In genomic region chr6:154849475-154849874, GRCh38 we compare ENCODE assay signal across 21 cellular contexts.
"Had no signal": no experiment of that assay in that cellular context is flagged by ENCODE, and none has a peak within 500 bp of the region (broad histone marks: within the 10 kb centered on the region; RNA-seq: fewer than 3 reads in every experiment).

No MANE protein-coding gene starts in this region.

- H3K9me3 ChIP-seq: sigmoid colon, vagina had no signal

- H3K4me3 Mint-ChIP-seq: activated naive CD8-positive, alpha-beta T cell treated with anti-CD3 and anti-CD28 coated beads, Interleukin-2, amount 10 ng/mL, durations not matched to agents 7 days and 5 days; activated T-cell treated with anti-CD3 and anti-CD28 coated beads, Interleukin-2, amount 50 U/mL, for 4 hours; naive thymus-derived CD8-positive, alpha-beta T cell; stimulated activated naive B cell treated with anti-CD40 and anti-IgM and Interleukin-4, amounts not matched to agents 10 μg/mL and 1 μg/mL and 100 μg/mL, for 72 hours; type B pancreatic cell had no signal

- H3K36me3 ChIP-seq: sigmoid colon, vagina had no signal

- H3K27ac Mint-ChIP-seq: activated naive CD8-positive, alpha-beta T cell treated with anti-CD3 and anti-CD28 coated beads, Interleukin-2, amount 10 ng/mL, durations not matched to agents 7 days and 5 days; stimulated activated naive B cell treated with anti-CD40 and anti-IgM and Interleukin-4, amounts not matched to agents 10 μg/mL and 1 μg/mL and 100 μg/mL, for 72 hours; type B pancreatic cell had no signal

- H3K4me2 ChIP-seq: smooth muscle cell had no signal

- H3K27me3 ChIP-seq: heart right ventricle, sigmoid colon, vagina had no signal

- DNase-seq: activated CD4-positive, alpha-beta T cell treated with anti-CD3 and anti-CD28 coated beads, Interleukin-2, amount 50 U/mL, for 48 hours; activated CD8-positive, alpha-beta memory T cell treated with anti-CD3 and anti-CD28 coated beads, Interleukin-2, amount 50 U/mL, for 48 hours; activated naive CD4-positive, alpha-beta T cell treated with Interleukin-2 at 50 U/mL for 16 hours; activated naive CD8-positive, alpha-beta T cell treated with anti-CD3 and anti-CD28 coated beads, Interleukin-2, amount 10 ng/mL, durations not matched to agents 7 days and 5 days; activated T-cell treated with anti-CD3 and anti-CD28 coated beads, Interleukin-2, amount 50 U/mL, for 4 hours; amygdala; cortex of kidney; foreskin fibroblast; heart right ventricle; islet precursor cell; left cardiac atrium; mesenchymal stem cell; naive thymus-derived CD8-positive, alpha-beta T cell; sigmoid colon; stimulated activated CD4-positive, alpha-beta T cell treated with anti-CD3 and anti-CD28 coated beads, Interleukin-15, amount 100 ng/mL, for 24 hours; stimulated activated CD8-positive, alpha-beta memory T cell treated with anti-CD3 and anti-CD28 coated beads, Interleukin-4, amount 100 ng/mL, for 48 hours; stimulated activated naive B cell treated with anti-CD40 and anti-IgM and Interleukin-4, amounts not matched to agents 10 μg/mL and 1 μg/mL and 100 μg/mL, for 72 hours; T-helper 1 cell had no signal

- H3K9me3 Mint-ChIP-seq: activated naive CD8-positive, alpha-beta T cell treated with anti-CD3 and anti-CD28 coated beads, Interleukin-2, amount 10 ng/mL, durations not matched to agents 7 days and 5 days; activated T-cell treated with anti-CD3 and anti-CD28 coated beads, Interleukin-2, amount 50 U/mL, for 4 hours; naive thymus-derived CD8-positive, alpha-beta T cell; stimulated activated naive B cell treated with anti-CD40 and anti-IgM and Interleukin-4, amounts not matched to agents 10 μg/mL and 1 μg/mL and 100 μg/mL, for 72 hours had no signal

- H3K4me1 Mint-ChIP-seq: activated naive CD8-positive, alpha-beta T cell treated with anti-CD3 and anti-CD28 coated beads, Interleukin-2, amount 10 ng/mL, durations not matched to agents 7 days and 5 days had no signal

- H3K4me3 ChIP-seq: heart right ventricle, sigmoid colon, smooth muscle cell, vagina had no signal

- ATAC-seq: activated T-cell treated with anti-CD3 and anti-CD28 coated beads, Interleukin-2, amount 50 U/mL, for 4 hours; heart right ventricle; left cardiac atrium; naive thymus-derived CD8-positive, alpha-beta T cell; stimulated activated naive B cell treated with anti-CD40 and anti-IgM and Interleukin-4, amounts not matched to agents 10 μg/mL and 1 μg/mL and 100 μg/mL, for 72 hours had no signal

- H3K27me3 Mint-ChIP-seq: activated naive CD8-positive, alpha-beta T cell treated with anti-CD3 and anti-CD28 coated beads, Interleukin-2, amount 10 ng/mL, durations not matched to agents 7 days and 5 days; naive thymus-derived CD8-positive, alpha-beta T cell; stimulated activated naive B cell treated with anti-CD40 and anti-IgM and Interleukin-4, amounts not matched to agents 10 μg/mL and 1 μg/mL and 100 μg/mL, for 72 hours; type B pancreatic cell had no signal

- H3K27ac ChIP-seq: heart right ventricle, sigmoid colon, vagina had no signal
